Comparison of ENCODE assay signal across 2 cellular contexts in genomic region chr6:98840385-98840784, GRCh38.
TF ChIP-seq lines count a peak whose summit lies in the region.

No MANE protein-coding gene starts in this region.

TF ChIP-seq in GM23338, 12 proteins besides CTCF, POLR2A, EP300 and RAD21:
- TF ChIP-seq EZH2 (IDR thresholded peaks at IDR 0.05; ENCODE audit: low read depth, unreplicated experiment): peak; percentile 51
- TF ChIP-seq, protein P1, sequence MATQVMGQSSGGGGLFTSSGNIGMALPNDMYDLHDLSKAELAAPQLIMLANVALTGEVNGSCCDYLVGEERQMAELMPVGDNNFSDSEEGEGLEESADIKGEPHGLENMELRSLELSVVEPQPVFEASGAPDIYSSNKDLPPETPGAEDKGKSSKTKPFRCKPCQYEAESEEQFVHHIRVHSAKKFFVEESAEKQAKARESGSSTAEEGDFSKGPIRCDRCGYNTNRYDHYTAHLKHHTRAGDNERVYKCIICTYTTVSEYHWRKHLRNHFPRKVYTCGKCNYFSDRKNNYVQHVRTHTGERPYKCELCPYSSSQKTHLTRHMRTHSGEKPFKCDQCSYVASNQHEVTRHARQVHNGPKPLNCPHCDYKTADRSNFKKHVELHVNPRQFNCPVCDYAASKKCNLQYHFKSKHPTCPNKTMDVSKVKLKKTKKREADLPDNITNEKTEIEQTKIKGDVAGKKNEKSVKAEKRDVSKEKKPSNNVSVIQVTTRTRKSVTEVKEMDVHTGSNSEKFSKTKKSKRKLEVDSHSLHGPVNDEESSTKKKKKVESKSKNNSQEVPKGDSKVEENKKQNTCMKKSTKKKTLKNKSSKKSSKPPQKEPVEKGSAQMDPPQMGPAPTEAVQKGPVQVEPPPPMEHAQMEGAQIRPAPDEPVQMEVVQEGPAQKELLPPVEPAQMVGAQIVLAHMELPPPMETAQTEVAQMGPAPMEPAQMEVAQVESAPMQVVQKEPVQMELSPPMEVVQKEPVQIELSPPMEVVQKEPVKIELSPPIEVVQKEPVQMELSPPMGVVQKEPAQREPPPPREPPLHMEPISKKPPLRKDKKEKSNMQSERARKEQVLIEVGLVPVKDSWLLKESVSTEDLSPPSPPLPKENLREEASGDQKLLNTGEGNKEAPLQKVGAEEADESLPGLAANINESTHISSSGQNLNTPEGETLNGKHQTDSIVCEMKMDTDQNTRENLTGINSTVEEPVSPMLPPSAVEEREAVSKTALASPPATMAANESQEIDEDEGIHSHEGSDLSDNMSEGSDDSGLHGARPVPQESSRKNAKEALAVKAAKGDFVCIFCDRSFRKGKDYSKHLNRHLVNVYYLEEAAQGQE (IDR thresholded peaks at IDR 0.05; ENCODE audit: unreplicated experiment): no peak

TF ChIP-seq in GM12878, 131 proteins besides CTCF, POLR2A, EP300 and RAD21:
- TF ChIP-seq CBX5 (IDR thresholded peaks at IDR 0.05; ENCODE audit: low read depth): no peak
- TF ChIP-seq EZH2 (IDR thresholded peaks at IDR 0.05; ENCODE audit: borderline replicate concordance, control insufficient read depth, low read depth, low read length): 0 out of 2 replicates have a peak, but pooled peaks have one; percentile 37
TF ChIP-seq in GM12878: peak in this region for 1.
